In genomic region chr11:65641233-65642013, GRCh38 we compare ENCODE assay signal across 9 cellular contexts. TPM values are rescaled to one million over a fixed set of nuclear protein-coding genes. Genes with fewer than 3 reads are reported as not detected.
A peak's percentile ranks its signal among the peaks of the same experiment; 100 is the strongest.
DNase-seq lines count a peak whose midpoint lies in the region; ATAC-seq and TF ChIP-seq lines count a peak whose summit lies in the region.
"Had no signal": no experiment of that assay in that cellular context is flagged by ENCODE, and none has a peak within 500 bp of the region (broad histone marks: within the 10 kb centered on the region; RNA-seq: fewer than 3 reads in every experiment).

No MANE protein-coding gene starts in this region.

- H3K36me3 ChIP-seq in CD4-positive, CD25-positive, alpha-beta regulatory T cell (ENCODE audit: control insufficient read depth, insufficient read depth, low read length), result peaks cover 42% of the 10 kb centered on the region
- H3K36me3 ChIP-seq in neural progenitor cell (no peaks in the 10 kb centered on the region), HAP-1 (replicated peaks) (peaks cover 10% of the 10 kb centered on the region), Caco-2 (ENCODE audit: control insufficient read depth, insufficient read depth, low read length) (no peaks in the 10 kb centered on the region)

- H4K20me1 ChIP-seq in neural progenitor cell (ENCODE audit: low read depth), result peaks cover 11% of the 10 kb centered on the region

- peak overlapping the region; percentile 91 for H3K27ac ChIP-seq in CD4-positive, CD25-positive, alpha-beta regulatory T cell (ENCODE audit: insufficient read depth, low read length, poor library complexity, severe bottlenecking)
- H3K27ac ChIP-seq in neural progenitor cell, result no peak overlapping the region

- H3K27me3 Mint-ChIP-seq in CD4-positive, CD25-positive, alpha-beta regulatory T cell, result no peaks in the 10 kb centered on the region
- H3K27me3 Mint-ChIP-seq in IgD-negative memory B cell (no peaks in the 10 kb centered on the region), neural progenitor cell (ENCODE audit: insufficient read depth, low read depth) (peaks cover 7% of the 10 kb centered on the region), Caco-2 (ENCODE audit: insufficient read depth, unreplicated experiment) (no peaks in the 10 kb centered on the region)
- H3K27me3 Mint-ChIP-seq in dendritic cell treated with granulocyte-macrophage colony-stimulating factor and Interleukin-4, amounts not matched to agents 40 ng/mL and 50 ng/mL, for 4 days, result no peaks in the 10 kb centered on the region

- H2AFZ ChIP-seq in neural progenitor cell (replicated peaks), result no peak overlapping the region

- H3K9me3 Mint-ChIP-seq in CD4-positive, CD25-positive, alpha-beta regulatory T cell, result no peaks in the 10 kb centered on the region
- H3K9me3 Mint-ChIP-seq in IgD-negative memory B cell, result no peaks in the 10 kb centered on the region
- no peaks in the 10 kb centered on the region for H3K9me3 Mint-ChIP-seq in dendritic cell treated with granulocyte-macrophage colony-stimulating factor and Interleukin-4, amounts not matched to agents 40 ng/mL and 50 ng/mL, for 4 days
- H3K9me3 Mint-ChIP-seq in neural progenitor cell, result no peaks in the 10 kb centered on the region
- H3K9me3 Mint-ChIP-seq in Caco-2 (ENCODE audit: unreplicated experiment), result no peaks in the 10 kb centered on the region

- peaks cover 0 to 69% (median 26%) of the 10 kb centered on the region in 4 donors for H3K4me1 Mint-ChIP-seq in CD4-positive, CD25-positive, alpha-beta regulatory T cell
- H3K4me1 Mint-ChIP-seq in IgD-negative memory B cell (peaks cover 8 to 22% (median 15%) of the 10 kb centered on the region in 3 donors), neural progenitor cell (peaks cover 31% of the 10 kb centered on the region), Caco-2 (ENCODE audit: low read depth, unreplicated experiment) (peaks cover 20% of the 10 kb centered on the region)
- H3K4me1 Mint-ChIP-seq in dendritic cell treated with granulocyte-macrophage colony-stimulating factor and Interleukin-4, amounts not matched to agents 40 ng/mL and 50 ng/mL, for 4 days (ENCODE audit: low read depth), result peaks cover 70% of the 10 kb centered on the region

- no peak for TF ChIP-seq CTCF in neural progenitor cell (IDR thresholded peaks at IDR 0.05)
- no peak for TF ChIP-seq CTCF in Caco-2 (IDR thresholded peaks at IDR 0.05; ENCODE audit: insufficient read depth in 1 of 2, low read depth in 1 of 2, low read length in 1 of 2, severe bottlenecking in 1 of 2, unreplicated experiment in 1 of 2)

- CTCF ChIA-PET in Caco-2 (lab: Charles Lee), result no interaction called here

- peak overlapping the region; percentile 58 to 92 (median 84) for H3K4me3 Mint-ChIP-seq in CD4-positive, CD25-positive, alpha-beta regulatory T cell
- H3K4me3 Mint-ChIP-seq in IgD-negative memory B cell (peak overlapping the region; percentile 94 to 99 (median 96)), neural progenitor cell (peak overlapping the region; percentile 21), Caco-2 (ENCODE audit: unreplicated experiment) (no peak overlapping the region)
- H3K4me3 Mint-ChIP-seq in dendritic cell treated with granulocyte-macrophage colony-stimulating factor and Interleukin-4, amounts not matched to agents 40 ng/mL and 50 ng/mL, for 4 days, result peak overlapping the region; percentile 98

- no peak overlapping the region for H3K9ac ChIP-seq in neural progenitor cell

- intact Hi-C loops in dendritic cell treated with granulocyte-macrophage colony-stimulating factor and Interleukin-4, amounts not matched to agents 40 ng/mL and 50 ng/mL, for 4 days (cut with micrococcal nuclease), result no loop called here
- intact Hi-C loops in Caco-2 (cut with micrococcal nuclease; ENCODE audit: unreplicated experiment), result no loop called here

- H3K9me3 ChIP-seq in CD4-positive, CD25-positive, alpha-beta regulatory T cell (ENCODE audit: control insufficient read depth in 2 of 2, low read length in 2 of 2), result no peaks in the 10 kb centered on the region
- H3K9me3 ChIP-seq in neural progenitor cell (ENCODE audit: low read depth) (no peaks in the 10 kb centered on the region), HAP-1 (no peaks in the 10 kb centered on the region), Caco-2 (no peaks in the 10 kb centered on the region)

- no TSS peak for BruUV-seq in Caco-2 (replicated peaks; lab: Mats Ljungman, UMichigan)

- H3F3A ChIP-seq in neural progenitor cell (ENCODE audit: low read depth), result peaks cover 25% of the 10 kb centered on the region

- no peaks in the 10 kb centered on the region for H3K79me2 ChIP-seq in neural progenitor cell (ENCODE audit: low read depth)

- peak overlapping the region; percentile 69 for H3K4me2 ChIP-seq in neural progenitor cell

- H3K27me3 ChIP-seq in CD4-positive, CD25-positive, alpha-beta regulatory T cell (ENCODE audit: control insufficient read depth, insufficient read depth, low read length), result no peaks in the 10 kb centered on the region
- H3K27me3 ChIP-seq in neural progenitor cell (peaks cover 12% of the 10 kb centered on the region), HAP-1 (ENCODE audit: low read depth) (no peaks in the 10 kb centered on the region), Caco-2 (replicated peaks; ENCODE audit: control insufficient read depth, insufficient read depth, low read length) (no peaks in the 10 kb centered on the region)

- peaks cover 64% of the 10 kb centered on the region for H3K4me1 ChIP-seq in CD4-positive, CD25-positive, alpha-beta regulatory T cell (ENCODE audit: control insufficient read depth, insufficient read depth, low read length, poor library complexity, severe bottlenecking)
- H3K4me1 ChIP-seq in neural progenitor cell (peaks cover 16% of the 10 kb centered on the region), HAP-1 (peaks cover 6% of the 10 kb centered on the region), Caco-2 (peaks cover 11% of the 10 kb centered on the region)

- DNase-seq in CD4-positive, CD25-positive, alpha-beta regulatory T cell, result no peak
- DNase-seq in neural progenitor cell (ENCODE audit: low spot score) (no peak), HAP-1 (ENCODE audit: low spot score in 2 of 2) (no peak), Caco-2 (no peak), iPS-NIHi11 (ENCODE audit: low spot score) (no peak)
- DNase-seq in activated CD8-positive, alpha-beta memory T cell treated with anti-CD3 and anti-CD28 coated beads, Interleukin-2, amount 50 U/mL, for 48 hours, result no peak
- DNase-seq: cerebellar nuclear complex had no signal

- peaks cover 19% of the 10 kb centered on the region for H3K36me3 Mint-ChIP-seq in CD4-positive, CD25-positive, alpha-beta regulatory T cell
- H3K36me3 Mint-ChIP-seq in IgD-negative memory B cell (peaks cover 4% of the 10 kb centered on the region), neural progenitor cell (no peaks in the 10 kb centered on the region), Caco-2 (ENCODE audit: insufficient read depth, unreplicated experiment) (peaks cover 37% of the 10 kb centered on the region)
- peaks cover 87% of the 10 kb centered on the region for H3K36me3 Mint-ChIP-seq in dendritic cell treated with granulocyte-macrophage colony-stimulating factor and Interleukin-4, amounts not matched to agents 40 ng/mL and 50 ng/mL, for 4 days (ENCODE audit: low read depth)

- peak overlapping the region; percentile 87 to 97 (median 89) for H3K27ac Mint-ChIP-seq in CD4-positive, CD25-positive, alpha-beta regulatory T cell
- H3K27ac Mint-ChIP-seq in IgD-negative memory B cell, result peak overlapping the region; percentile 97 to 99 (median 98)
- H3K27ac Mint-ChIP-seq in dendritic cell treated with granulocyte-macrophage colony-stimulating factor and Interleukin-4, amounts not matched to agents 40 ng/mL and 50 ng/mL, for 4 days, result peak overlapping the region; percentile 94
- peak overlapping the region; percentile 21 for H3K27ac Mint-ChIP-seq in neural progenitor cell
- no peak overlapping the region for H3K27ac Mint-ChIP-seq in Caco-2 (ENCODE audit: unreplicated experiment)

- peak overlapping the region; percentile 37 for H3K4me3 ChIP-seq in CD4-positive, CD25-positive, alpha-beta regulatory T cell (ENCODE audit: low read depth, low read length)
- H3K4me3 ChIP-seq in neural progenitor cell (no peak overlapping the region), HAP-1 (no peak overlapping the region), Caco-2 (ENCODE audit: low read depth, low read length) (no peak overlapping the region)

- in situ Hi-C loops in HAP-1 (cut with MboI; ENCODE audit: low sequenced_read_pairs), result no loop called here

- POLR2A ChIA-PET in Caco-2 (lab: Charles Lee), result no interaction called here

- no peak for ATAC-seq in CD4-positive, CD25-positive, alpha-beta regulatory T cell (ENCODE audit: low read depth in 2 of 2)

RNA-seq across cellular contexts. Expression of gene SIPA1, which starts 3.5 kb away (rescaled TPM):
- total RNA-seq in CD4-positive, CD25-positive, alpha-beta regulatory T cell, result 200 TPM
- polyA plus RNA-seq in CD4-positive, CD25-positive, alpha-beta regulatory T cell, result 10 to 100 TPM; 74.7 to 91.5 (median 83.1) TPM
- 253 TPM for polyA plus RNA-seq in IgD-negative memory B cell
- 4.7 and 16.4 TPM in 2 replicates for total RNA-seq in neural progenitor cell (ENCODE audit: low replicate concordance)
- total RNA-seq in Caco-2 (2022), result 30.5 and 35.1 TPM in 2 replicates

RNA-seq across cellular contexts. Expression of gene RELA, which starts 21.3 kb away (rescaled TPM):
- 295 TPM for total RNA-seq in CD4-positive, CD25-positive, alpha-beta regulatory T cell
- polyA plus RNA-seq in CD4-positive, CD25-positive, alpha-beta regulatory T cell, result 10 to 100 TPM; 40.3 to 66.1 (median 53.3) TPM
- 66.7 TPM for polyA plus RNA-seq in IgD-negative memory B cell
- 11.0 and 14.7 TPM in 2 replicates for total RNA-seq in neural progenitor cell (ENCODE audit: low replicate concordance)
- 51.2 and 54.9 TPM in 2 replicates for total RNA-seq in Caco-2 (2022)

RNA-seq across cellular contexts. Expression of gene PCNX3, which starts 25.8 kb away (rescaled TPM):
- total RNA-seq in CD4-positive, CD25-positive, alpha-beta regulatory T cell, result 61.3 TPM
- polyA plus RNA-seq in CD4-positive, CD25-positive, alpha-beta regulatory T cell, result 1 to 10 TPM; 1.9 to 2.6 (median 2.2) TPM
- polyA plus RNA-seq in IgD-negative memory B cell, result 6.8 TPM
- total RNA-seq in neural progenitor cell (ENCODE audit: low replicate concordance) (6.6 and 19.3 TPM in 2 replicates), Caco-2 (2022) (52.7 and 52.8 TPM in 2 replicates)

RNA-seq across cellular contexts. Expression of gene MAP3K11, which starts 27.4 kb away (rescaled TPM):
- total RNA-seq in CD4-positive, CD25-positive, alpha-beta regulatory T cell, result 73.1 TPM
- 10 to 100 TPM in 2 of 4 donors, 1 to 10 TPM in 2; 8.1 to 11.6 (median 9.8) TPM for polyA plus RNA-seq in CD4-positive, CD25-positive, alpha-beta regulatory T cell
- 26.5 TPM for polyA plus RNA-seq in IgD-negative memory B cell
- total RNA-seq in neural progenitor cell (ENCODE audit: low replicate concordance), result 9.9 and 42.0 TPM in 2 replicates
- total RNA-seq in Caco-2 (2022), result 80.5 and 89.2 TPM in 2 replicates

RNA-seq across cellular contexts. Expression of gene KCNK7, which starts 45.8 kb away (rescaled TPM):
- 5.5 TPM for total RNA-seq in CD4-positive, CD25-positive, alpha-beta regulatory T cell
- 1 to 10 TPM in 1 of 4 donors, under 1 TPM in 2, not detected in 1; 0.19 to 1.5 (median 0.76) TPM for polyA plus RNA-seq in CD4-positive, CD25-positive, alpha-beta regulatory T cell
- polyA plus RNA-seq in IgD-negative memory B cell, result not detected
- total RNA-seq in neural progenitor cell (ENCODE audit: low replicate concordance), result 0.34 TPM in 1 of 2 replicates, not detected in the other
- 0.39 and 0.49 TPM in 2 replicates for total RNA-seq in Caco-2 (2022)
